In the genomic region with DNA sequence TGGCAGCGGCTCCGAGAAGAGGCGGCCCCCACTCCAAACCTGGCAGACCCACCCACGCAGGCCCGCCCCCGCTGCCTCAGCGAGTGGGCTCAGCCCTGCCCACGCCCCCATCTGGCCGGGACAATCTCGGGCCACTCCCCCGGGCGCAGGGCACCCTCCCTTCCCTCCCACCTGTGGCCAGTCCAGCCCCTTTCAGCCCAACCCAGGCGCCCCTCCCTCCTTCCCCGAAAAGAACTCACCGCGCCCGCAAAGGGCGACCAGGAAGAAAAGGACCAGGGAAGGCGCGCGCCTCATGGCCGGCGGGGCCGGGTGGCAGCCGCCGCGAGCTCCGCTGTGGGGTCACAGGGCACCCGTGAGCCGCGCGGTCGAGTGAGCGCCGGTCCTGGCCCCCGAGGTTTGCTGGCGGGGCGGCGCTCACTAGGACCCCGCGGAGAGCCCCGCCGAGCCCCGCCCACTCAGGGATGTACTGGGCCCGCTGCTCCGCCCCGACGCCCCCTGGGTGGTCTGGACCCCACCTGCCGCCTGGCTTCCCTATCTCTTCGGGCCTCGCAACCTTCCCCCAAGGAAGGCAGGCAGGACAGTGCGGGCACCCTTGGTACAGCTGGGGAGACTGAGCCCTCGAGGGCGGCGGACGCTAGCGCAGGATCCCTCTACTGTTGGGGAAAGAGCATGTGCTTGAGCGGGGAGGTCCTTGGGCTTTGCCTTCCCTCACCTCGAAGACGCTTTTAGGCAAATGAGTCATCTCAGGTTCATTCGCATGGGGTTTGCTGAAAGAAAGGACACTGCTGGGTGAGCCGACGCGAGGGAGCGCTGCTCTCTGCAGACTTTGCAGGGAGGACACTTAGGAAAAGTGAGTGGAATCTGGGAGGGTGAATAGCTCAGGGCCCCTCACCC, we compare ENCODE assay signal across 7 cellular contexts. TPM values are rescaled to one million over a fixed set of nuclear protein-coding genes. Genes with fewer than 3 reads are reported as not detected.
DNase-seq lines count a peak whose midpoint lies in the region; ATAC-seq, FAIRE-seq and TF ChIP-seq lines count a peak whose summit lies in the region.

A gene with protein sequence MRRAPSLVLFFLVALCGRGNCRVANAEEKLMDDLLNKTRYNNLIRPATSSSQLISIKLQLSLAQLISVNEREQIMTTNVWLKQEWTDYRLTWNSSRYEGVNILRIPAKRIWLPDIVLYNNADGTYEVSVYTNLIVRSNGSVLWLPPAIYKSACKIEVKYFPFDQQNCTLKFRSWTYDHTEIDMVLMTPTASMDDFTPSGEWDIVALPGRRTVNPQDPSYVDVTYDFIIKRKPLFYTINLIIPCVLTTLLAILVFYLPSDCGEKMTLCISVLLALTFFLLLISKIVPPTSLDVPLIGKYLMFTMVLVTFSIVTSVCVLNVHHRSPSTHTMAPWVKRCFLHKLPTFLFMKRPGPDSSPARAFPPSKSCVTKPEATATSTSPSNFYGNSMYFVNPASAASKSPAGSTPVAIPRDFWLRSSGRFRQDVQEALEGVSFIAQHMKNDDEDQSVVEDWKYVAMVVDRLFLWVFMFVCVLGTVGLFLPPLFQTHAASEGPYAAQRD (minus strand): TSS at position 371 of the 894 bp plus-strand sequence. CDS start 77 bp downstream, at position 294.

- peaks cover 5% of the 10 kb centered on the region for H3K4me1 Mint-ChIP-seq in activated CD8-positive, alpha-beta memory T cell treated with anti-CD3 and anti-CD28 coated beads, Interleukin-2, amount 10 ng/mL, durations not matched to agents 7 days and 5 days

- H3K9me3 Mint-ChIP-seq in activated CD8-positive, alpha-beta memory T cell treated with anti-CD3 and anti-CD28 coated beads, Interleukin-2, amount 10 ng/mL, durations not matched to agents 7 days and 5 days (ENCODE audit: low read depth) = no peaks in the 10 kb centered on the region

- peaks cover 21% of the 10 kb centered on the region for H3K27me3 Mint-ChIP-seq in activated CD8-positive, alpha-beta memory T cell treated with anti-CD3 and anti-CD28 coated beads, Interleukin-2, amount 10 ng/mL, durations not matched to agents 7 days and 5 days

- ATAC-seq in activated CD8-positive, alpha-beta memory T cell treated with anti-CD3 and anti-CD28 coated beads, Interleukin-2, amount 10 ng/mL, durations not matched to agents 7 days and 5 days = peak; percentile 70
- ATAC-seq in Right ventricle myocardium superior (ENCODE audit: poor library complexity) (peak; percentile 57), psoas muscle (peak; percentile 40 to 63 (median 50)), GM19397 (IDR thresholded peaks at IDR 0.05; ENCODE audit: unreplicated experiment) (no peak), GM21423 (IDR thresholded peaks at IDR 0.05; ENCODE audit: unreplicated experiment) (no peak)

- TF ChIP-seq CTCF in psoas muscle (IDR thresholded peaks at IDR 0.05) (no peak), lower leg skin (IDR thresholded peaks at IDR 0.05) (no peak)

- peak within 1 kb of the TSS; percentile 61 for H3K4me3 ChIP-seq in psoas muscle
- no peak within 1 kb of the TSS for H3K4me3 ChIP-seq in lower leg skin (ENCODE audit: low read depth, poor library complexity, severe bottlenecking)

- no peak for FAIRE-seq in HTR-8/SVneo (lab: Jason Lieb, UNC)

- CTCF ChIA-PET in activated CD8-positive, alpha-beta memory T cell treated with anti-CD3 and anti-CD28 coated beads, Interleukin-2, amount 10 ng/mL, durations not matched to agents 7 days and 5 days (lab: Charles Lee) = interaction anchor here (1.3 kb wide), 1 partner anchor 99 kb away, joined by 3 read pairs; no protein-coding TSS in a partner anchor

- WGBS in psoas muscle, 3 donors = 16 to 25% (median 21%) methylated on average over 29 to 64 of the region's 65 CpGs
- 12% methylated on average over 33 to 57 of the region's 65 CpGs for WGBS in lower leg skin, 2 donors

- H3K4me1 ChIP-seq in psoas muscle = peaks cover 8% of the 10 kb centered on the region

- no peak within 1 kb of the TSS for H3K27ac ChIP-seq in psoas muscle

- no peaks in the 10 kb centered on the region for H3K36me3 ChIP-seq in psoas muscle (ENCODE audit: insufficient read depth in 1 of 2, low read depth in 1 of 2)

- intact Hi-C loops in Right ventricle myocardium superior (cut with DNase I) (no loop called here), psoas muscle (cut with DNase I) (no loop called here), lower leg skin (cut with DNase I; ENCODE audit: low total_unique reads) (no loop called here)

- H3K27ac Mint-ChIP-seq in activated CD8-positive, alpha-beta memory T cell treated with anti-CD3 and anti-CD28 coated beads, Interleukin-2, amount 10 ng/mL, durations not matched to agents 7 days and 5 days = no peak within 1 kb of the TSS

- peak; percentile 49 for DNase-seq in HTR-8/SVneo (ENCODE audit: insufficient read length, low spot score)
- no peak for DNase-seq in activated CD8-positive, alpha-beta memory T cell treated with anti-CD3 and anti-CD28 coated beads, Interleukin-2, amount 10 ng/mL, durations not matched to agents 7 days and 5 days
- DNase-seq in Right ventricle myocardium superior = no peak
- DNase-seq in psoas muscle = no peak
- DNase-seq in lower leg skin (ENCODE audit: low spot score in 2 of 2) = no peak

- peak within 1 kb of the TSS; percentile 21 for H3K4me3 Mint-ChIP-seq in activated CD8-positive, alpha-beta memory T cell treated with anti-CD3 and anti-CD28 coated beads, Interleukin-2, amount 10 ng/mL, durations not matched to agents 7 days and 5 days

- peaks cover 0 to 15% (median 4%) of the 10 kb centered on the region in 3 donors for H3K27me3 ChIP-seq in psoas muscle (ENCODE audit: insufficient read depth in 3 of 3, low read length in 2 of 3)

- TF ChIP-seq POLR2A in lower leg skin (IDR thresholded peaks at IDR 0.05) = no peak

- H3K9me3 ChIP-seq in psoas muscle = no peaks in the 10 kb centered on the region

- H3K36me3 Mint-ChIP-seq in activated CD8-positive, alpha-beta memory T cell treated with anti-CD3 and anti-CD28 coated beads, Interleukin-2, amount 10 ng/mL, durations not matched to agents 7 days and 5 days = no peaks in the 10 kb centered on the region

RNA-seq across cellular contexts. Expression of the gene that starts here (rescaled TPM):
- not detected for total RNA-seq in activated CD8-positive, alpha-beta memory T cell treated with anti-CD3 and anti-CD28 coated beads, Interleukin-2, amount 10 ng/mL, durations not matched to agents 7 days and 5 days
- total RNA-seq in Right ventricle myocardium superior (not detected), psoas muscle (not detected), lower leg skin (under 1 TPM in 1 of 4 donors, not detected in 3; 0.19 TPM)
- polyA plus RNA-seq in psoas muscle = not detected

Comparison
In these comparisons a context has a peak if more than half of its experiments do, and no peak if none do; other contexts are left out.
1. Peak in ATAC-seq in activated CD8-positive, alpha-beta memory T cell treated with anti-CD3 and anti-CD28 coated beads, Interleukin-2, amount 10 ng/mL, durations not matched to agents 7 days and 5 days; RNA of the gene not detected or under 1 TPM.
2. Peak in ATAC-seq in Right ventricle myocardium superior; RNA of the gene not detected or under 1 TPM.
3. Peak in ATAC-seq and H3K4me3 ChIP-seq in psoas muscle; RNA of the gene not detected or under 1 TPM.